ENCODE assay signal across 24 cellular contexts in the genomic region with DNA sequence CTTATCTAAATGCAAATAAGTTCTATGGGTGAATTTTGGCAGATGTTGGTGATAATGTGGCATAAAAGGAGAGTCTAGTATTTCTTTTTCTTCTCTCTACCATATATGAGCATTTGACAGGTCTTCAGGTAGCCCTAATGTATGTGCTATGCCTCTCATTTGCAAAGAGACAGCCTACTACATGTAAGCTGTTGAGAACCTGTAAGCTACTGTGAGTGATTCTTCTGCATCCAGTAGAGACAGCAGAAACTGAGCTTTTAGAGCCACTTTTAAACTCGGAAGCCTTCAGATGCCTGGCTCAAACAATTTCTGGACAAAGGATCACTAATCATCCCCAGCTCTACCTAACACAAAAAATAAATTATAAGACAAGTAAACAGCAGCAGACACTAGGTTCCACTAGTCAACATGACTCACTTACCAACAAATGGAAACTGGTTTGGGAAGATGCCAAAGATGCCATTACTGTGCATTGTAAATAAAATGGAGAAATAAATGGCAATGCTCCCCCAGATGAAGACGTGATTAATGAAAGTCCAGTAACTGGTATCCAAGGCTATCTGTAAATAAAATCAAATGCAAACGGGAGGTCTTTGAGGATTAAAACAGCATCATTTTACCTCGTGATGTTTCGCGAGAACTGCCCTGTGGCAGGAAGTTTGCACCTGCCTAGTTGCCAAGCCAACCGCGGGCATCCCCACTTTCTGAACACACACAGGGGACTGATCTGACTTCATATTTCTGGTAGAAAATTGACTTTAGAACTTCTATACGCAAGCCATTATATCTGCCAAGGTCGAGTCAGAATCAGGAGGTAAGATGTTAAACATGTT.
DNase-seq lines count a peak whose midpoint lies in the region; ATAC-seq and FAIRE-seq lines count a peak whose summit lies in the region.
"Had no signal": no experiment of that assay in that cellular context is flagged by ENCODE, and none has a peak within 500 bp of the region (broad histone marks: within the 10 kb centered on the region; RNA-seq: fewer than 3 reads in every experiment).

No MANE protein-coding gene starts in this region.

- DNase-seq in A172 (ENCODE audit: low spot score) (peak; percentile 28), ELR (ENCODE audit: low read depth) (peak; percentile 65), NCI-H226 (peak; percentile 22), epithelial cell of prostate (ENCODE audit: low read depth, low spot score) (peak; percentile 60), NCI-H146 (lab: John Stamatoyannopoulos, UW) (no peak), NCI-H1105 (lab: John Stamatoyannopoulos, UW) (no peak), GM19239 (ENCODE audit: insufficient read length, low spot score) (no peak)
- DNase-seq: activated CD4-positive, alpha-beta T cell treated with anti-CD3 and anti-CD28 coated beads, Interleukin-2, amount 10 ng/mL, durations not matched to agents 24 days and 14 days; CD4-positive, alpha-beta T cell; DMS79 treated with DMSO at 0.1 percent for 48 hours; effector memory CD8-positive, alpha-beta T cell; left lung; NCI-H1048; NCI-H2029 treated with DMSO at 0.1 percent for 48 hours; NCI-H526; nephron progenitor cell; SJCRH30; T-helper 1 cell had no signal

- ATAC-seq in HG03565 (IDR thresholded peaks at IDR 0.05; ENCODE audit: unreplicated experiment) = no peak
- ATAC-seq: activated T-helper 17 cell treated with anti-CD3 and anti-CD28 coated beads, Interleukin-2, amount 50 U/mL, for 72 hours; effector memory CD8-positive, alpha-beta T cell; HCT116; left lung; sciatic nerve had no signal

- no peak for FAIRE-seq in GM19239 (lab: Jason Lieb, UNC)

- no peak overlapping the region for H3K27ac ChIP-seq in epithelial cell of prostate
- H3K27ac ChIP-seq: KMS-11, left lung, SJCRH30, vagina had no signal

Comparison
In these comparisons a context has a peak if more than half of its experiments do, and no peak if none do; other contexts are left out.
1. DNase-seq: peak in A172 (single experiment), ELR (single experiment), NCI-H226 (single experiment) and epithelial cell of prostate (single experiment); none in NCI-H146 (single experiment), NCI-H1105 (single experiment) and GM19239 (single experiment).